ENCODE assay signal across 22 cellular contexts in the genomic region with DNA sequence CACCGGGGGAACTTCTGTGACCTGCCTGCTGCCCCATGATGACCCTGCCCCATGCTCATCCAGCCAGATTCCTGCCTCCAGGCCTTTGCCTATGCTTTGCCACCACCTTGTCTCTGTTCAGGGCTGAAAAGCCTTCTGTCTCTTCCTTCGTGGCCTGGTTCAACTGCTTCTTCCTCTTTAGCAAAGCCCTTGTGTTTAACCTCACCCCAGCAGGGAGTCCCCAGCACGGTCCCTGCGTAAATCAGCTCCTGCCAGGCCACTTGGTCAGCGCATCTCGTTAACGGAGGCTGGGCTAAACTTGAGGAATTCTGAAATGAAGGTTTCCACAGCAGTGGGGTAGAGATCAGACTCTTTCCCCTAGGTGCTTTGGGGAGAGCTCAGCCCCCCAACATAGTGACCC. TPM values are rescaled to one million over a fixed set of nuclear protein-coding genes. Genes with fewer than 3 reads are reported as not detected.
"Had no signal": no experiment of that assay in that cellular context is flagged by ENCODE, and none has a peak within 500 bp of the region (broad histone marks: within the 10 kb centered on the region; RNA-seq: fewer than 3 reads in every experiment).

No MANE protein-coding gene starts in this region.

- H3K9me3 ChIP-seq: colonic mucosa, esophagus squamous epithelium, lower lobe of right lung, ovary, right lobe of liver, stomach, testis, upper lobe of left lung had no signal

- H3K36me3 ChIP-seq: colonic mucosa, esophagus squamous epithelium, lower lobe of right lung, ovary, right lobe of liver, stomach, upper lobe of left lung had no signal

- H3K27me3 ChIP-seq: colonic mucosa, esophagus squamous epithelium, ovary, right lobe of liver, stomach, testis, upper lobe of left lung had no signal

- H3K4me1 Mint-ChIP-seq: activated B cell treated with CpG ODN at 0.5 μM for 24 hours; activated CD4-positive, alpha-beta T cell treated with anti-CD3 and anti-CD28 coated beads, Interleukin-2, amount 10 ng/mL, durations not matched to agents 24 days and 14 days; mesothelial cell of epicardium; T-helper 17 cell had no signal

- H3K27ac Mint-ChIP-seq: activated B cell treated with CpG ODN at 0.5 μM for 24 hours; activated CD4-positive, alpha-beta T cell treated with anti-CD3 and anti-CD28 coated beads, Interleukin-2, amount 10 ng/mL, durations not matched to agents 24 days and 14 days; activated CD8-positive, alpha-beta T cell treated with anti-CD3 and anti-CD28 coated beads, Interleukin-2, amount 10 ng/mL, durations not matched to agents 7 days and 5 days; activated naive CD8-positive, alpha-beta T cell; activated T-cell treated with anti-CD3 and anti-CD28 coated beads, Interleukin-2, amount 50 U/mL, for 72 hours; mesothelial cell of epicardium; T-helper 17 cell had no signal

- H3K27me3 Mint-ChIP-seq: activated CD4-positive, alpha-beta T cell treated with anti-CD3 and anti-CD28 coated beads, Interleukin-2, amount 10 ng/mL, durations not matched to agents 24 days and 14 days; activated naive CD8-positive, alpha-beta T cell; T-helper 17 cell had no signal

- H3K27ac ChIP-seq: colonic mucosa, esophagus squamous epithelium, lower lobe of right lung, ovary, right lobe of liver, stomach, testis, upper lobe of left lung had no signal

- DNase-seq: activated B cell treated with CpG ODN at 0.5 μM for 24 hours; activated CD4-positive, alpha-beta T cell treated with anti-CD3 and anti-CD28 coated beads, Interleukin-2, amount 10 ng/mL, durations not matched to agents 24 days and 14 days; activated CD8-positive, alpha-beta memory T cell treated with anti-CD3 and anti-CD28 coated beads, Interleukin-2, amount 50 U/mL, for 48 hours; activated CD8-positive, alpha-beta T cell treated with anti-CD3 and anti-CD28 coated beads, Interleukin-2, amount 10 ng/mL, durations not matched to agents 7 days and 5 days; activated gamma-delta T cell treated with Interleukin-2 at 50 U/mL for 16 hours; activated T-cell treated with anti-CD3 and anti-CD28 coated beads, Interleukin-2, amount 50 U/mL, for 72 hours; amniotic stem cell; colonic mucosa; effector CD4-positive, alpha-beta T cell; esophagus squamous epithelium; hypothalamus; lower lobe of right lung; ovary; right lobe of liver; stomach; T-helper 17 cell; testis; upper lobe of left lung had no signal

- H3K9me3 Mint-ChIP-seq: activated B cell treated with CpG ODN at 0.5 μM for 24 hours; activated CD4-positive, alpha-beta T cell treated with anti-CD3 and anti-CD28 coated beads, Interleukin-2, amount 10 ng/mL, durations not matched to agents 24 days and 14 days; activated T-cell treated with anti-CD3 and anti-CD28 coated beads, Interleukin-2, amount 50 U/mL, for 72 hours; mesothelial cell of epicardium had no signal

- H3K4me3 ChIP-seq: colonic mucosa, esophagus squamous epithelium, lower lobe of right lung, ovary, right lobe of liver, stomach, testis, upper lobe of left lung had no signal

- H3K36me3 Mint-ChIP-seq: activated naive CD8-positive, alpha-beta T cell; mesothelial cell of epicardium had no signal

- FAIRE-seq: endothelial cell of umbilical vein, TTC549 had no signal

- H3K4me3 Mint-ChIP-seq: activated B cell treated with CpG ODN at 0.5 μM for 24 hours; activated CD4-positive, alpha-beta T cell treated with anti-CD3 and anti-CD28 coated beads, Interleukin-2, amount 10 ng/mL, durations not matched to agents 24 days and 14 days; activated CD8-positive, alpha-beta T cell treated with anti-CD3 and anti-CD28 coated beads, Interleukin-2, amount 10 ng/mL, durations not matched to agents 7 days and 5 days; activated naive CD8-positive, alpha-beta T cell; activated T-cell treated with anti-CD3 and anti-CD28 coated beads, Interleukin-2, amount 50 U/mL, for 72 hours; mesothelial cell of epicardium; T-helper 17 cell had no signal

- H3K4me1 ChIP-seq: colonic mucosa, esophagus squamous epithelium, right lobe of liver had no signal

- ATAC-seq: activated CD8-positive, alpha-beta T cell treated with anti-CD3 and anti-CD28 coated beads, Interleukin-2, amount 10 ng/mL, durations not matched to agents 7 days and 5 days; activated T-cell treated with anti-CD3 and anti-CD28 coated beads, Interleukin-2, amount 50 U/mL, for 72 hours; lower lobe of right lung; right lobe of liver; T-helper 17 cell had no signal

RNA-seq across cellular contexts. Expression of gene KCNJ12, which starts 16.1 kb away (rescaled TPM):
- total RNA-seq: activated B cell treated with CpG ODN at 0.5 μM for 24 hours; activated CD4-positive, alpha-beta T cell treated with anti-CD3 and anti-CD28 coated beads, Interleukin-2, amount 10 ng/mL, durations not matched to agents 24 days and 14 days; activated CD8-positive, alpha-beta T cell treated with anti-CD3 and anti-CD28 coated beads, Interleukin-2, amount 10 ng/mL, durations not matched to agents 7 days and 5 days; activated T-cell treated with anti-CD3 and anti-CD28 coated beads, Interleukin-2, amount 50 U/mL, for 72 hours had no signal
